ENCODE assay signal across 26 cellular contexts in genomic region chr2:143843696-143844095, GRCh38.
"Had no signal": no experiment of that assay in that cellular context is flagged by ENCODE, and none has a peak within 500 bp of the region (broad histone marks: within the 10 kb centered on the region; RNA-seq: fewer than 3 reads in every experiment).

No MANE protein-coding gene starts in this region.

- FAIRE-seq: colon had no signal

- DNase-seq: activated B cell treated with CpG ODN at 0.5 μM for 24 hours; activated CD4-positive, alpha-beta memory T cell treated with anti-CD3 and anti-CD28 coated beads for 36 hours; activated CD4-positive, alpha-beta T cell treated with anti-CD3 and anti-CD28 coated beads for 36 hours; activated CD4-positive, alpha-beta T cell treated with anti-CD3 and anti-CD28 coated beads, Interleukin-2, amount 10 ng/mL, durations not matched to agents 24 days and 14 days; activated CD8-positive, alpha-beta memory T cell treated with anti-CD3 and anti-CD28 coated beads, Interleukin-2, amount 10 ng/mL, durations not matched to agents 7 days and 5 days; activated CD8-positive, alpha-beta memory T cell treated with anti-CD3 and anti-CD28 coated beads, Interleukin-2, amount 50 U/mL, for 4 hours; activated CD8-positive, alpha-beta T cell treated with anti-CD3 and anti-CD28 coated beads, Interleukin-2, amount 10 ng/mL, durations not matched to agents 7 days and 5 days; activated effector memory CD4-positive, alpha-beta T cell treated with anti-CD3 and anti-CD28 coated beads, Interleukin-2, amount 50 U/mL, for 16 hours; activated naive CD4-positive, alpha-beta T cell; activated naive CD4-positive, alpha-beta T cell treated with anti-CD3 and anti-CD28 coated beads, Interleukin-2, amount 10 ng/mL, durations not matched to agents 7 days and 5 days; activated naive CD8-positive, alpha-beta T cell treated with anti-CD3 and anti-CD28 coated beads, Interleukin-2, amount 10 ng/mL, durations not matched to agents 7 days and 5 days; activated T-cell treated with anti-CD3 and anti-CD28 coated beads, Interleukin-2, amount 50 U/mL, for 1 hour; activated T-cell treated with anti-CD3 and anti-CD28 coated beads, Interleukin-2, amount 50 U/mL, for 48 hours; central memory CD4-positive, alpha-beta T cell; cortex of kidney; dermis blood vessel endothelial cell; effector CD4-positive, alpha-beta T cell; effector memory CD8-positive, alpha-beta T cell; erythroblast; foreskin keratinocyte; gastrocnemius medialis; heart right ventricle; T-helper 17 cell; T1000; WERI-Rb-1 had no signal
